In genomic region chr10:95234951-95235350, GRCh38 we compare ENCODE assay signal across 2 cellular contexts.
TF ChIP-seq lines count a peak whose summit lies in the region.

No MANE protein-coding gene starts in this region.

TF ChIP-seq in A549, 52 proteins besides CTCF, POLR2A, EP300 and RAD21:
- no peak for TF ChIP-seq NFE2L2 (conservative IDR thresholded peaks at IDR 0.05; ENCODE audit: low read length)
- no peak for TF ChIP-seq MYC (IDR thresholded peaks at IDR 0.05; ENCODE audit: borderline replicate concordance, low read length)
- no peak for TF ChIP-seq E2F6 (IDR thresholded peaks at IDR 0.05; ENCODE audit: borderline replicate concordance, low read depth)
- no peak for TF ChIP-seq JUN (IDR thresholded peaks at IDR 0.05)
- no peak for TF ChIP-seq JUNB (IDR thresholded peaks at IDR 0.05)
- TF ChIP-seq EHMT2 (IDR thresholded peaks at IDR 0.05; ENCODE audit: low read depth) = no peak
- no peak for TF ChIP-seq CBX2 (IDR thresholded peaks at IDR 0.05; ENCODE audit: borderline replicate concordance, low read depth)
- TF ChIP-seq TFCP2L1 (CRISPR knock-in tag; IDR thresholded peaks at IDR 0.05) = no peak
- TF ChIP-seq CHD4 (IDR thresholded peaks at IDR 0.05; ENCODE audit: borderline replicate concordance) = no peak
- TF ChIP-seq, protein P1, sequence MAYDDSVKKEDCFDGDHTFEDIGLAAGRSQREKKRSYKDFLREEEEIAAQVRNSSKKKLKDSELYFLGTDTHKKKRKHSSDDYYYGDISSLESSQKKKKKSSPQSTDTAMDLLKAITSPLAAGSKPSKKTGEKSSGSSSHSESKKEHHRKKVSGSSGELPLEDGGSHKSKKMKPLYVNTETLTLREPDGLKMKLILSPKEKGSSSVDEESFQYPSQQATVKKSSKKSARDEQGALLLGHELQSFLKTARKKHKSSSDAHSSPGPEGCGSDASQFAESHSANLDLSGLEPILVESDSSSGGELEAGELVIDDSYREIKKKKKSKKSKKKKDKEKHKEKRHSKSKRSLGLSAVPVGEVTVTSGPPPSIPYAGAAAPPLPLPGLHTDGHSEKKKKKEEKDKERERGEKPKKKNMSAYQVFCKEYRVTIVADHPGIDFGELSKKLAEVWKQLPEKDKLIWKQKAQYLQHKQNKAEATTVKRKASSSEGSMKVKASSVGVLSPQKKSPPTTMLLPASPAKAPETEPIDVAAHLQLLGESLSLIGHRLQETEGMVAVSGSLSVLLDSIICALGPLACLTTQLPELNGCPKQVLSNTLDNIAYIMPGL (CRISPR knock-in tag; IDR thresholded peaks at IDR 0.05; ENCODE audit: borderline replicate concordance) = no peak

TF ChIP-seq in HCT116, 20 proteins besides CTCF, POLR2A, EP300 and RAD21:
- TF ChIP-seq POLR2AphosphoS5 (IDR thresholded peaks at IDR 0.05; ENCODE audit: low read depth, low read length) = no peak
- no peak for TF ChIP-seq SRF (IDR thresholded peaks at IDR 0.05; ENCODE audit: low read depth)
